ENCODE assay signal across 9 cellular contexts in the genomic region with DNA sequence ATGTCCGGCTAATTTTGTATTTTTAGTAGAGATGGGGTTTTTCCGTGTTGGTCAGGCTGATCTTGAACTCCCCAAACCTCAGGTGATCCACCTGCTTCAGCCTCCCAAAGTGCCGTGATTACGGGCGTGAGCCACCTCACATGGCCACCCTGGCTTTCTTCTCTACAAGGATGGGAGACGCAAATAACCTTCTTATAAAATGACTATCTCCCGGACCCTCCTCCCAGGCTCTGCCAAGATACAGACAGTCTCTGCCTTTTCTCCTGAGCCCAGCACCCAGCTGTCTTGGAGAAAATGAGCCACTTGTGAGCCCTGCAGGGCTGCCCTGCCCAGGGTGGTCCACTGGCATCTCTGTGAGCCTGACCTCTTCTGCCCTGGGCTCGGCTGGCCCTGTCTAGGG.
"Had no signal": no experiment of that assay in that cellular context is flagged by ENCODE, and none has a peak within 500 bp of the region (broad histone marks: within the 10 kb centered on the region; RNA-seq: fewer than 3 reads in every experiment).

No MANE protein-coding gene starts in this region.

- H3K4me3 Mint-ChIP-seq: GM23338, HFFc6 had no signal

- H3K4me1 ChIP-seq: HAP-1 had no signal

- H3K4me2 ChIP-seq: GM23338 had no signal

- ATAC-seq: GM23338, HCT116 had no signal

- H3K36me3 ChIP-seq: HAP-1 had no signal

- H3K9ac ChIP-seq: GM23248 had no signal

- DNase-seq: GM23248, GOT3, H7, HCEC 1CT, HFFc6 had no signal

- H3K27ac ChIP-seq: GM23248 had no signal

- H3K27ac Mint-ChIP-seq: GM23338, HFFc6 had no signal

- H3K4me3 ChIP-seq: GM23248, GM23338, HAP-1 had no signal

- H3K9me3 ChIP-seq: HAP-1 had no signal

- H3K9me3 Mint-ChIP-seq: GM23338, HFFc6 had no signal

- H2AFZ ChIP-seq: GM23248, GM23338 had no signal

- FAIRE-seq: H54 had no signal
